Comparison of ENCODE assay signal across 14 cellular contexts in genomic region chr19:42089191-42089750, GRCh38. TPM values are rescaled to one million over a fixed set of nuclear protein-coding genes. Genes with fewer than 3 reads are reported as not detected.
A peak's percentile ranks its signal among the peaks of the same experiment; 100 is the strongest.
DNase-seq lines count a peak whose midpoint lies in the region; ATAC-seq, FAIRE-seq and TF ChIP-seq lines count a peak whose summit lies in the region.
"Had no signal": no experiment of that assay in that cellular context is flagged by ENCODE, and none has a peak within 500 bp of the region (broad histone marks: within the 10 kb centered on the region; RNA-seq: fewer than 3 reads in every experiment).

No MANE protein-coding gene starts in this region.

- FAIRE-seq in GM12891 (lab: Jason Lieb, UNC): no peak

- no peak for TF ChIP-seq POLR2A in GM12891 (IDR thresholded peaks at IDR 0.05; ENCODE audit: low read depth, low read length)

- CTCF ChIA-PET in CD8-positive, alpha-beta T cell (lab: Charles Lee): no interaction called here

- H3K27me3 Mint-ChIP-seq in chondrocyte (ENCODE audit: low read depth): no peaks in the 10 kb centered on the region
- H3K27me3 Mint-ChIP-seq in CD8-positive, alpha-beta T cell (ENCODE audit: low read depth): no peaks in the 10 kb centered on the region

- no peaks in the 10 kb centered on the region for H3F3A ChIP-seq in Loucy (ENCODE audit: low read depth)

- H3K36me3 ChIP-seq in Loucy (ENCODE audit: insufficient read depth, low read length) (no peaks in the 10 kb centered on the region), rectal smooth muscle tissue (ENCODE audit: control insufficient read depth, insufficient read depth, low read length) (no peaks in the 10 kb centered on the region)
- H3K36me3 ChIP-seq in CD8-positive, alpha-beta T cell (ENCODE audit: insufficient read depth, low read length): peaks cover 9% of the 10 kb centered on the region

- H3K9me2 ChIP-seq in Loucy (replicated peaks; ENCODE audit: low read depth, low read length): no peaks in the 10 kb centered on the region

- intact Hi-C loops in CD8-positive, alpha-beta T cell (cut with DNase I, micrococcal nuclease): no loop called here

- peaks cover 11% of the 10 kb centered on the region for H3K4me1 ChIP-seq in Loucy (ENCODE audit: insufficient read depth, low read length, poor library complexity, severe bottlenecking)
- H3K4me1 ChIP-seq in rectal smooth muscle tissue (ENCODE audit: control insufficient read depth, insufficient read depth, low read length): no peaks in the 10 kb centered on the region
- H3K4me1 ChIP-seq in CD8-positive, alpha-beta T cell (ENCODE audit: insufficient read depth, low read length): peaks cover 5% of the 10 kb centered on the region
- H3K4me1 ChIP-seq: psoas muscle, testis had no signal

- H3K4me3 ChIP-seq in Loucy (ENCODE audit: low read length, poor library complexity, severe bottlenecking): no peak overlapping the region
- peak overlapping the region; percentile 6 for H3K4me3 ChIP-seq in rectal smooth muscle tissue (ENCODE audit: low read length)
- H3K4me3 ChIP-seq in CD8-positive, alpha-beta T cell (ENCODE audit: low read depth, low read length): no peak overlapping the region
- H3K4me3 ChIP-seq: psoas muscle, testis had no signal

- H3K27ac ChIP-seq in rectal smooth muscle tissue (ENCODE audit: low read depth, low read length): peak overlapping the region; percentile 19
- no peak overlapping the region for H3K27ac ChIP-seq in CD8-positive, alpha-beta T cell (ENCODE audit: low read depth, low read length)
- H3K27ac ChIP-seq: psoas muscle, testis had no signal

- peak overlapping the region; percentile 95 for H3K27ac Mint-ChIP-seq in chondrocyte (ENCODE audit: unreplicated experiment)
- H3K27ac Mint-ChIP-seq in CD8-positive, alpha-beta T cell: no peak overlapping the region

- H2AFZ ChIP-seq in Loucy (ENCODE audit: low read length): peak overlapping the region; percentile 51; the same call in 1 of the 2 replicates

- H3K9ac ChIP-seq in Loucy (ENCODE audit: low read depth, low read length, poor library complexity, severe bottlenecking) (no peak overlapping the region), rectal smooth muscle tissue (ENCODE audit: low read length) (no peak overlapping the region)

- DNase-seq in GM12891 (ENCODE audit: insufficient read length, low spot score): no peak
- DNase-seq in chondrocyte (ENCODE audit: low spot score): no peak
- DNase-seq in CD8-positive, alpha-beta T cell: no peak
- DNase-seq in NCI-H187 (lab: John Stamatoyannopoulos, UW): no peak
- DNase-seq in NCI-H1436 treated with DMSO at 0.1 percent for 48 hours (lab: John Stamatoyannopoulos, UW): no peak
- DNase-seq: activated CD4-positive, CD25-positive, alpha-beta regulatory T cell treated with anti-CD3 and anti-CD28 coated beads, Interleukin-2, amount 50 U/mL, for 72 hours; Calu3; NCI-H146; SIG-M5; testis had no signal

- no peak overlapping the region for H3K4me3 Mint-ChIP-seq in chondrocyte (ENCODE audit: unreplicated experiment)
- no peak overlapping the region for H3K4me3 Mint-ChIP-seq in CD8-positive, alpha-beta T cell

- H3K36me3 Mint-ChIP-seq in chondrocyte (ENCODE audit: low read depth): peaks cover 2% of the 10 kb centered on the region
- H3K36me3 Mint-ChIP-seq in CD8-positive, alpha-beta T cell: peaks cover 19% of the 10 kb centered on the region

- no peaks in the 10 kb centered on the region for H3K9me3 ChIP-seq in Loucy (ENCODE audit: insufficient read depth, low read depth, low read length)
- no peaks in the 10 kb centered on the region for H3K9me3 ChIP-seq in CD8-positive, alpha-beta T cell (ENCODE audit: low read length)
- H3K9me3 ChIP-seq: psoas muscle, testis had no signal

- no peak for ATAC-seq in HG03196 (IDR thresholded peaks at IDR 0.05; ENCODE audit: unreplicated experiment)
- no peak for ATAC-seq in CD8-positive, alpha-beta T cell
- ATAC-seq: psoas muscle had no signal

- H3K4me2 ChIP-seq in Loucy (ENCODE audit: low read depth, low read length, poor library complexity, severe bottlenecking): peak overlapping the region; percentile 20

- POLR2A ChIA-PET in CD8-positive, alpha-beta T cell (lab: Charles Lee): no interaction called here

- H3K79me2 ChIP-seq in Loucy (ENCODE audit: insufficient read depth, low read length): no peaks in the 10 kb centered on the region

- TF ChIP-seq CTCF in Loucy (conservative IDR thresholded peaks at IDR 0.05; ENCODE audit: low read length) (no peak), chondrocyte (IDR thresholded peaks at IDR 0.05) (no peak)
- TF ChIP-seq CTCF in CD8-positive, alpha-beta T cell (IDR thresholded peaks at IDR 0.05): no peak

- H3K4me1 Mint-ChIP-seq in chondrocyte (ENCODE audit: low read depth): peaks cover 25% of the 10 kb centered on the region
- peaks cover 25% of the 10 kb centered on the region for H3K4me1 Mint-ChIP-seq in CD8-positive, alpha-beta T cell (ENCODE audit: low read depth)

- H4K20me1 ChIP-seq in Loucy (ENCODE audit: insufficient read depth, low read length, poor library complexity, severe bottlenecking): no peaks in the 10 kb centered on the region

- H3K9me3 Mint-ChIP-seq in chondrocyte (ENCODE audit: low read depth): no peaks in the 10 kb centered on the region
- H3K9me3 Mint-ChIP-seq in CD8-positive, alpha-beta T cell: no peaks in the 10 kb centered on the region

- H3K27me3 ChIP-seq in Loucy (ENCODE audit: insufficient read depth, low read length, poor library complexity, severe bottlenecking): no peaks in the 10 kb centered on the region
- H3K27me3 ChIP-seq in rectal smooth muscle tissue (ENCODE audit: control insufficient read depth, insufficient read depth, low read length): no peaks in the 10 kb centered on the region
- no peaks in the 10 kb centered on the region for H3K27me3 ChIP-seq in CD8-positive, alpha-beta T cell (ENCODE audit: insufficient read depth, low read length)
- H3K27me3 ChIP-seq: testis had no signal

TF ChIP-seq in GM12891, 5 proteins besides CTCF, POLR2A, EP300 and RAD21:
- TF ChIP-seq TAF1 (IDR thresholded peaks at IDR 0.05; ENCODE audit: low read depth, low read length): no peak
- peak; percentile 41; the same call in 1 of the 2 replicates for TF ChIP-seq SPI1 (IDR thresholded peaks at IDR 0.05; ENCODE audit: low read depth, low read length)
- TF ChIP-seq POLR2AphosphoS5 (IDR thresholded peaks at IDR 0.05; ENCODE audit: low read depth, low read length): no peak
- no peak for TF ChIP-seq POU2F2 (IDR thresholded peaks at IDR 0.05; ENCODE audit: low read depth, low read length)
- no peak for TF ChIP-seq PAX5 (IDR thresholded peaks at IDR 0.05; ENCODE audit: insufficient read depth, low read length, severe bottlenecking)

RNA-seq across cellular contexts. Expression of gene ZNF574, which starts 13.3 kb away (rescaled TPM):
- polyA plus RNA-seq in GM12891 (2012; ENCODE audit: low read depth, missing spikeins): 6.1 TPM
- total RNA-seq in chondrocyte: 11.2 to 13.0 TPM (median 12.4 TPM) in 3 replicates
- total RNA-seq in CD8-positive, alpha-beta T cell: 10 to 100 TPM; 25.0 to 26.2 TPM

RNA-seq across cellular contexts. Expression of gene GRIK5, which starts 19.3 kb away (rescaled TPM):
- 0.15 TPM for polyA plus RNA-seq in GM12891 (2012; ENCODE audit: low read depth, missing spikeins)
- 0.36 to 0.59 TPM (median 0.37 TPM) in 3 replicates for total RNA-seq in chondrocyte
- under 1 TPM; 0.19 to 0.50 TPM for total RNA-seq in CD8-positive, alpha-beta T cell

RNA-seq across cellular contexts. Expression of gene POU2F2, which starts 43.0 kb away (rescaled TPM):
- 33.8 TPM for polyA plus RNA-seq in GM12891 (2012; ENCODE audit: low read depth, missing spikeins)
- total RNA-seq in chondrocyte: 0.58 to 1.5 TPM (median 0.62 TPM) in 3 replicates
- 10 to 100 TPM; 14.6 to 17.0 TPM for total RNA-seq in CD8-positive, alpha-beta T cell
